Comparison of ENCODE assay signal across 12 cellular contexts in genomic region chr3:101842245-101842934, GRCh38. TPM values are rescaled to one million over a fixed set of nuclear protein-coding genes. Genes with fewer than 3 reads are reported as not detected.
DNase-seq lines count a peak whose midpoint lies in the region; ATAC-seq and TF ChIP-seq lines count a peak whose summit lies in the region.
"Had no signal": no experiment of that assay in that cellular context is flagged by ENCODE, and none has a peak within 500 bp of the region (broad histone marks: within the 10 kb centered on the region; RNA-seq: fewer than 3 reads in every experiment).

No MANE protein-coding gene starts in this region.

- intact Hi-C loops in breast epithelium (cut with DNase I; ENCODE audit: low total_unique reads), result no loop called here
- intact Hi-C loops in activated T-helper 2 cell treated with anti-CD3 and anti-CD28 coated beads, Interferon-gamma antibody, Interleukin-2, Interleukin-4, amounts not matched to agents 10 μg/mL and 5 μg/mL and 100 μg/mL, durations not matched to agents 14 hours and 24 hours and 36 hours (cut with micrococcal nuclease), result no loop called here
- intact Hi-C loops in thyroid gland (cut with DNase I), result no loop called here

- H3K27me3 ChIP-seq in NT2/D1 (ENCODE audit: insufficient read depth, insufficient read length), result no peaks in the 10 kb centered on the region
- H3K27me3 ChIP-seq in breast epithelium, result no peaks in the 10 kb centered on the region
- no peaks in the 10 kb centered on the region for H3K27me3 ChIP-seq in thyroid gland
- H3K27me3 ChIP-seq: testis had no signal

- TF ChIP-seq POLR2A in breast epithelium (IDR thresholded peaks at IDR 0.05), result no peak
- no peak for TF ChIP-seq POLR2A in thyroid gland (IDR thresholded peaks at IDR 0.05)

- H3K4me3 ChIP-seq in NT2/D1 (ENCODE audit: insufficient read length, low read depth) (no peak overlapping the region), breast epithelium (no peak overlapping the region), thyroid gland (replicated peaks in 1 of 3) (no peak overlapping the region)
- H3K4me3 ChIP-seq: PC-9, testis had no signal

- peaks cover 20% of the 10 kb centered on the region for H3K4me1 Mint-ChIP-seq in activated T-helper 2 cell treated with anti-CD3 and anti-CD28 coated beads, Interferon-gamma antibody, Interleukin-2, Interleukin-4, amounts not matched to agents 10 μg/mL and 5 μg/mL and 100 μg/mL, durations not matched to agents 14 hours and 24 hours and 36 hours (ENCODE audit: low read depth)

- no peaks in the 10 kb centered on the region for H3K36me3 ChIP-seq in NT2/D1 (ENCODE audit: insufficient read depth, insufficient read length, low read length)
- H3K36me3 ChIP-seq in breast epithelium, result no peaks in the 10 kb centered on the region
- no peaks in the 10 kb centered on the region for H3K36me3 ChIP-seq in thyroid gland

- TF ChIP-seq CTCF in breast epithelium (IDR thresholded peaks at IDR 0.05) (no peak), thyroid gland (IDR thresholded peaks at IDR 0.05) (no peak)

- no peaks in the 10 kb centered on the region for H3K27me3 Mint-ChIP-seq in activated T-helper 2 cell treated with anti-CD3 and anti-CD28 coated beads, Interferon-gamma antibody, Interleukin-2, Interleukin-4, amounts not matched to agents 10 μg/mL and 5 μg/mL and 100 μg/mL, durations not matched to agents 14 hours and 24 hours and 36 hours (ENCODE audit: low read depth)
- H3K27me3 Mint-ChIP-seq: activated naive CD4-positive, alpha-beta T cell treated with anti-CD3 and anti-CD28 coated beads, Interleukin-2, amount 50 U/mL, for 24 hours; naive thymus-derived CD4-positive, alpha-beta T cell had no signal

- H3K9me3 Mint-ChIP-seq in activated T-helper 2 cell treated with anti-CD3 and anti-CD28 coated beads, Interferon-gamma antibody, Interleukin-2, Interleukin-4, amounts not matched to agents 10 μg/mL and 5 μg/mL and 100 μg/mL, durations not matched to agents 14 hours and 24 hours and 36 hours, result no peaks in the 10 kb centered on the region
- H3K9me3 Mint-ChIP-seq: activated naive CD4-positive, alpha-beta T cell treated with anti-CD3 and anti-CD28 coated beads, Interleukin-2, amount 50 U/mL, for 24 hours had no signal

- DNase-seq in GM03348 (ENCODE audit: low spot score), result peak; percentile 40
- DNase-seq in NT2/D1 (ENCODE audit: low read depth, low spot score), result peak; percentile 89
- peak; percentile 21 for DNase-seq in fibroblast of peridontal ligament (ENCODE audit: extremely low read depth)
- peak; percentile 79 for DNase-seq in renal cortical epithelial cell (ENCODE audit: low read depth)
- DNase-seq in breast epithelium (ENCODE audit: low spot score in 2 of 2), result no peak
- no peak for DNase-seq in activated T-helper 2 cell treated with anti-CD3 and anti-CD28 coated beads, Interferon-gamma antibody, Interleukin-2, Interleukin-4, amounts not matched to agents 10 μg/mL and 5 μg/mL and 100 μg/mL, durations not matched to agents 14 hours and 24 hours and 36 hours (ENCODE audit: low spot score)
- no peak for DNase-seq in thyroid gland
- DNase-seq: naive thymus-derived CD4-positive, alpha-beta T cell; PC-9; testis had no signal

- peaks cover 60% of the 10 kb centered on the region for H3K36me3 Mint-ChIP-seq in activated T-helper 2 cell treated with anti-CD3 and anti-CD28 coated beads, Interferon-gamma antibody, Interleukin-2, Interleukin-4, amounts not matched to agents 10 μg/mL and 5 μg/mL and 100 μg/mL, durations not matched to agents 14 hours and 24 hours and 36 hours (ENCODE audit: low read depth)

- peaks cover 3% of the 10 kb centered on the region for H3K4me1 ChIP-seq in NT2/D1 (ENCODE audit: insufficient read depth, insufficient read length)
- H3K4me1 ChIP-seq in breast epithelium, result no peaks in the 10 kb centered on the region
- peaks cover 0 to 4% of the 10 kb centered on the region in 2 donors for H3K4me1 ChIP-seq in thyroid gland
- H3K4me1 ChIP-seq: testis had no signal

- H3K9me3 ChIP-seq in NT2/D1 (ENCODE audit: insufficient read depth, low read length) (peaks cover 7% of the 10 kb centered on the region), breast epithelium (no peaks in the 10 kb centered on the region), thyroid gland (no peaks in the 10 kb centered on the region)
- H3K9me3 ChIP-seq: testis had no signal

- no peak overlapping the region for H3K9ac ChIP-seq in NT2/D1 (ENCODE audit: insufficient read length, low read depth)

- ATAC-seq in HG02610 (IDR thresholded peaks at IDR 0.05; ENCODE audit: unreplicated experiment), result no peak
- ATAC-seq: naive thymus-derived CD4-positive, alpha-beta T cell had no signal

- H3K27ac Mint-ChIP-seq in activated T-helper 2 cell treated with anti-CD3 and anti-CD28 coated beads, Interferon-gamma antibody, Interleukin-2, Interleukin-4, amounts not matched to agents 10 μg/mL and 5 μg/mL and 100 μg/mL, durations not matched to agents 14 hours and 24 hours and 36 hours, result no peak overlapping the region
- H3K27ac Mint-ChIP-seq: activated naive CD4-positive, alpha-beta T cell treated with anti-CD3 and anti-CD28 coated beads, Interleukin-2, amount 50 U/mL, for 24 hours had no signal

- H3K27ac ChIP-seq in breast epithelium, result no peak overlapping the region
- H3K27ac ChIP-seq in thyroid gland, result no peak overlapping the region
- H3K27ac ChIP-seq: PC-9, testis had no signal

- no peak overlapping the region for H3K4me3 Mint-ChIP-seq in activated T-helper 2 cell treated with anti-CD3 and anti-CD28 coated beads, Interferon-gamma antibody, Interleukin-2, Interleukin-4, amounts not matched to agents 10 μg/mL and 5 μg/mL and 100 μg/mL, durations not matched to agents 14 hours and 24 hours and 36 hours (ENCODE audit: low read depth)
- H3K4me3 Mint-ChIP-seq: activated naive CD4-positive, alpha-beta T cell treated with anti-CD3 and anti-CD28 coated beads, Interleukin-2, amount 50 U/mL, for 24 hours; naive thymus-derived CD4-positive, alpha-beta T cell had no signal

- WGBS in thyroid gland, 2 donors, result 71 to 72% methylated on average over 2 of the region's 2 CpGs

RNA-seq across cellular contexts. Expression of gene NFKBIZ, which starts 6.9 kb away (rescaled TPM):
- total RNA-seq in renal cortical epithelial cell, result 135 and 224 TPM in 2 replicates
- total RNA-seq in breast epithelium, result 100 to 1,000 TPM in 2 of 3 donors, 10 to 100 TPM in 1; 52.2 to 694 (median 243) TPM
- 122 and 140 TPM in 2 replicates for total RNA-seq in activated T-helper 2 cell treated with anti-CD3 and anti-CD28 coated beads, Interferon-gamma antibody, Interleukin-2, Interleukin-4, amounts not matched to agents 10 μg/mL and 5 μg/mL and 100 μg/mL, durations not matched to agents 14 hours and 24 hours and 36 hours
- total RNA-seq in thyroid gland, result 100 to 1,000 TPM in 1 of 4 donors, 10 to 100 TPM in 3; 37.5 to 132 (median 56.9) TPM

Comparison
In these comparisons a context has a peak if more than half of its experiments do, and no peak if none do; other contexts are left out.
1. DNase-seq: peak in GM03348 (single experiment), NT2/D1 (single experiment), fibroblast of peridontal ligament (single experiment) and renal cortical epithelial cell (single experiment); none in breast epithelium (0 of 2), activated T-helper 2 cell treated with anti-CD3 and anti-CD28 coated beads, Interferon-gamma antibody, Interleukin-2, Interleukin-4, amounts not matched to agents 10 μg/mL and 5 μg/mL and 100 μg/mL, durations not matched to agents 14 hours and 24 hours and 36 hours (single experiment) and thyroid gland (0 of 2).